Comparison of ENCODE assay signal across 22 cellular contexts in genomic region chr7:17771901-17772408, GRCh38.
DNase-seq lines count a peak whose midpoint lies in the region; ATAC-seq and TF ChIP-seq lines count a peak whose summit lies in the region.
"Had no signal": no experiment of that assay in that cellular context is flagged by ENCODE, and none has a peak within 500 bp of the region (broad histone marks: within the 10 kb centered on the region; RNA-seq: fewer than 3 reads in every experiment).

No MANE protein-coding gene starts in this region.

- no peaks in the 10 kb centered on the region for H3K36me3 ChIP-seq in left ventricle myocardium inferior
- no peaks in the 10 kb centered on the region for H3K36me3 ChIP-seq in NT2/D1 (ENCODE audit: insufficient read depth, insufficient read length, low read length)
- no peaks in the 10 kb centered on the region for H3K36me3 ChIP-seq in aorta (ENCODE audit: control insufficient read depth in 1 of 2, insufficient read depth in 2 of 2, low read length in 1 of 2)
- H3K36me3 ChIP-seq: BE2C, MG63 had no signal

- H3K4me3 ChIP-seq in left ventricle myocardium inferior (no peak overlapping the region), NT2/D1 (ENCODE audit: insufficient read length, low read depth) (no peak overlapping the region), aorta (ENCODE audit: low read length in 2 of 2) (no peak overlapping the region)
- H3K4me3 ChIP-seq: GM12878, MG63 had no signal

- intact Hi-C loops in left ventricle myocardium inferior (cut with micrococcal nuclease) (no loop called here), Right ventricle myocardium inferior (cut with DNase I) (loop anchor here (10.0 kb wide), 2 partner anchors 173 to 573 kb away; partner anchors contain the start of gene SNX13), aorta (cut with DNase I) (no loop called here)

- ATAC-seq in Right ventricle myocardium inferior = no peak
- no peak for ATAC-seq in GM21737 (IDR thresholded peaks at IDR 0.05; ENCODE audit: unreplicated experiment)
- ATAC-seq in aorta (ENCODE audit: low FRiP score) = no peak
- ATAC-seq: SK-N-SH treated with all-trans-retinoic acid at 6 μM for 48 hours had no signal

- 58 to 62% methylated on average over 3 of the region's 3 CpGs for WGBS in aorta, 2 donors

- TF ChIP-seq CTCF in left ventricle myocardium inferior (IDR thresholded peaks at IDR 0.05; ENCODE audit: borderline replicate concordance) = no peak

- H3K27ac ChIP-seq in left ventricle myocardium inferior (replicated peaks) = peak overlapping the region; percentile 42
- H3K27ac ChIP-seq in aorta (ENCODE audit: low read depth in 1 of 2, low read length in 2 of 2) = no peak overlapping the region

- H3K9me3 ChIP-seq in left ventricle myocardium inferior (replicated peaks) = no peaks in the 10 kb centered on the region
- no peaks in the 10 kb centered on the region for H3K9me3 ChIP-seq in NT2/D1 (ENCODE audit: insufficient read depth, low read length)
- no peaks in the 10 kb centered on the region for H3K9me3 ChIP-seq in aorta (ENCODE audit: control insufficient read depth, low read length)
- H3K9me3 ChIP-seq: BE2C, MG63 had no signal

- H3K9ac ChIP-seq in NT2/D1 (ENCODE audit: insufficient read length, low read depth) = no peak overlapping the region

- no peaks in the 10 kb centered on the region for H3K27me3 ChIP-seq in left ventricle myocardium inferior (ENCODE audit: low read depth)
- no peaks in the 10 kb centered on the region for H3K27me3 ChIP-seq in NT2/D1 (ENCODE audit: insufficient read depth, insufficient read length)
- no peaks in the 10 kb centered on the region for H3K27me3 ChIP-seq in aorta (ENCODE audit: control insufficient read depth in 1 of 2, insufficient read depth in 2 of 2, low read length in 1 of 2)
- H3K27me3 ChIP-seq: BE2C, MG63 had no signal

- H3K4me1 ChIP-seq in left ventricle myocardium inferior = peaks cover 33% of the 10 kb centered on the region
- no peaks in the 10 kb centered on the region for H3K4me1 ChIP-seq in NT2/D1 (ENCODE audit: insufficient read depth, insufficient read length)
- no peaks in the 10 kb centered on the region for H3K4me1 ChIP-seq in aorta (ENCODE audit: control insufficient read depth in 1 of 2, insufficient read depth in 2 of 2, low read length in 2 of 2)
- H3K4me1 ChIP-seq: BE2C had no signal

- DNase-seq in left ventricle myocardium inferior (no peak), Right ventricle myocardium inferior (ENCODE audit: missing footprints) (no peak), NT2/D1 (ENCODE audit: low read depth, low spot score) (peak; percentile 28), iPS-NIHi11 (ENCODE audit: low spot score) (peak; percentile 15), aorta (no peak), NCI-H2029 treated with DMSO at 0.1 percent for 48 hours (lab: John Stamatoyannopoulos, UW) (no peak)
- DNase-seq: BE2C; CD4-positive, alpha-beta memory T cell; DMS153; GF-D8; Karpas-422; MG63; NCI-H1048; NCI-H1436 treated with DMSO at 0.1 percent for 48 hours; NCI-H2029; NCI-H2171 treated with DMSO at 0.1 percent for 48 hours; NCI-H446; NCI-H526 treated with DMSO at 0.1 percent for 48 hours; SHP77 treated with DMSO at 0.1 percent for 48 hours had no signal

Comparison
In these comparisons a context has a peak if more than half of its experiments do, and no peak if none do; other contexts are left out.
1. DNase-seq: peak in NT2/D1 (single experiment) and iPS-NIHi11 (single experiment); none in left ventricle myocardium inferior (single experiment), Right ventricle myocardium inferior (single experiment), aorta (0 of 2) and NCI-H2029 treated with DMSO at 0.1 percent for 48 hours (single experiment).